7 cellular contexts compared by ENCODE assay signal in the genomic region with DNA sequence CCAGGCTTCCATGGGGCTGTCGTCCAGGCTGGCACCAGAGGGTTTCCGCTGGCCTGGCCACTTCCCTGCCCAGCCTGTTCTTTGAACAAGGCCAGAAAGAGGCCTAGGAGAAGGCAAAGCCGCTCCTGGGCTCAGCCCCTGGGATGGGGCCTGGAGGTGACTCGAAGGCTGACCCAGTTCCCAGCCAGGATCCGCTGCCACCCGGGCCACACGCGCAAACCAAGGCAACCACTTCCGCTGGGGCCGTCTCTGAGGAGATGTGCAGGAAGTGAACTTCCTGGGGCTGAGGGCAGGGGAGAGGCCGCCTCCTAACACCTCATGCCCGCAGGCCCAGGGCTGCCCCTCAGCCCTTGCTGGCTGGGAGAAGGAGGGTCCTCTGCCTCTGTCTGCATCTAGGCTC. TPM values are rescaled to one million over a fixed set of nuclear protein-coding genes. Genes with fewer than 3 reads are reported as not detected.
DNase-seq lines count a peak whose midpoint lies in the region; ATAC-seq and TF ChIP-seq lines count a peak whose summit lies in the region.

No MANE protein-coding gene starts in this region.

- intact Hi-C loops in left lung (cut with DNase I) = no loop called here

- peak overlapping the region; percentile 62 for H3K4me3 Mint-ChIP-seq in activated T-cell treated with anti-CD3 and anti-CD28 coated beads, Interleukin-2, amount 50 U/mL, for 4 hours

- H3K9me3 Mint-ChIP-seq in activated T-cell treated with anti-CD3 and anti-CD28 coated beads, Interleukin-2, amount 50 U/mL, for 4 hours = no peaks in the 10 kb centered on the region

- no peaks in the 10 kb centered on the region for H3K9me3 ChIP-seq in left lung

- no peak for TF ChIP-seq CTCF in GM20000 (IDR thresholded peaks at IDR 0.05; ENCODE audit: extremely low read depth, missing control alignments)
- no peak for TF ChIP-seq CTCF in left lung (IDR thresholded peaks at IDR 0.05)

- peak overlapping the region in 1 of 2 donors; percentile 48 for H3K27ac ChIP-seq in left lung

- peak; percentile 69 for DNase-seq in GM20000 (ENCODE audit: low spot score)
- peak; percentile 87 for DNase-seq in MV-4-11 (lab: John Stamatoyannopoulos, UW)
- peak; percentile 63 for DNase-seq in activated T-cell treated with anti-CD3 and anti-CD28 coated beads, Interleukin-2, amount 50 U/mL, for 4 hours
- DNase-seq in left lung = peak; percentile 73 to 92
- peak; percentile 86 for DNase-seq in stimulated activated naive CD8-positive, alpha-beta T cell treated with anti-CD3 and anti-CD28 coated beads, Interleukin-15, Interleukin-2, amounts not matched to agents 100 U/mL and 50 U/mL, for 24 hours
- no peak for DNase-seq in AG08396 (ENCODE audit: low spot score)

- peaks cover 6% of the 10 kb centered on the region for H3K36me3 Mint-ChIP-seq in activated T-cell treated with anti-CD3 and anti-CD28 coated beads, Interleukin-2, amount 50 U/mL, for 4 hours (ENCODE audit: insufficient read depth)

- H3K36me3 ChIP-seq in left lung = peaks cover 0 to 18% of the 10 kb centered on the region in 2 donors

- ATAC-seq in activated T-cell treated with anti-CD3 and anti-CD28 coated beads, Interleukin-2, amount 50 U/mL, for 4 hours = peak; percentile 90 to 92
- ATAC-seq in left lung (no peak), HG02970 (IDR thresholded peaks at IDR 0.05; ENCODE audit: low FRiP score, unreplicated experiment) (no peak)
- peak; percentile 88 for ATAC-seq in stimulated activated naive CD8-positive, alpha-beta T cell treated with anti-CD3 and anti-CD28 coated beads, Interleukin-15, Interleukin-2, amounts not matched to agents 100 U/mL and 50 U/mL, for 24 hours

- H3K27me3 Mint-ChIP-seq in activated T-cell treated with anti-CD3 and anti-CD28 coated beads, Interleukin-2, amount 50 U/mL, for 4 hours (ENCODE audit: low read depth) = no peaks in the 10 kb centered on the region

- H3K4me3 ChIP-seq in left lung = no peak overlapping the region

- H3K27me3 ChIP-seq in left lung = no peaks in the 10 kb centered on the region

- peaks cover 26 to 53% of the 10 kb centered on the region in 2 donors for H3K4me1 ChIP-seq in left lung

- H3K4me1 Mint-ChIP-seq in activated T-cell treated with anti-CD3 and anti-CD28 coated beads, Interleukin-2, amount 50 U/mL, for 4 hours (ENCODE audit: low read depth) = peaks cover 78% of the 10 kb centered on the region

RNA-seq across cellular contexts. Expression of a gene that starts 15.2 kb away (rescaled TPM):
- 10 to 100 TPM; 16.2 to 20.1 (median 18.4) TPM for total RNA-seq in activated T-cell treated with anti-CD3 and anti-CD28 coated beads, Interleukin-2, amount 50 U/mL, for 4 hours
- 1 to 10 TPM; 6.1 to 8.5 TPM for total RNA-seq in left lung

RNA-seq across cellular contexts. Expression of a gene that starts 34.6 kb away (rescaled TPM):
- total RNA-seq in activated T-cell treated with anti-CD3 and anti-CD28 coated beads, Interleukin-2, amount 50 U/mL, for 4 hours = 10 to 100 TPM; 39.3 to 45.7 (median 41.0) TPM
- total RNA-seq in left lung = 10 to 100 TPM; 20.3 to 22.7 TPM

Comparison
In these comparisons a context has a peak if more than half of its experiments do, and no peak if none do; other contexts are left out.
1. ATAC-seq: peak in activated T-cell treated with anti-CD3 and anti-CD28 coated beads, Interleukin-2, amount 50 U/mL, for 4 hours (2 of 2) and stimulated activated naive CD8-positive, alpha-beta T cell treated with anti-CD3 and anti-CD28 coated beads, Interleukin-15, Interleukin-2, amounts not matched to agents 100 U/mL and 50 U/mL, for 24 hours (single experiment); none in left lung (single experiment) and HG02970 (single experiment).